ENCODE assay signal across 8 cellular contexts in genomic region chr1:161523817-161524741, GRCh38. TPM values are rescaled to one million over a fixed set of nuclear protein-coding genes. Genes with fewer than 3 reads are reported as not detected.
DNase-seq lines count a peak whose midpoint lies in the region; ATAC-seq and TF ChIP-seq lines count a peak whose summit lies in the region.
"Not testable (repeated sequence)": the region's sequence is repeated elsewhere in the genome, so short reads cannot be mapped to it uniquely, and the experiment has no call there.

Gene HSPA6, plus strand, starts transcription at chr1:161524540. Its CDS starts 119 bp downstream, at chr1:161524659.

- peak; percentile 64 for ATAC-seq in GM21717 (IDR thresholded peaks at IDR 0.05; ENCODE audit: unreplicated experiment)
- peak; percentile 82 for ATAC-seq in mucosa of descending colon

- H4K20me1 ChIP-seq in Karpas-422 (ENCODE audit: insufficient read depth, low read depth, low read length): not testable (repeated sequence)

- H3K4me2 ChIP-seq in Karpas-422 (ENCODE audit: low read depth, low read length, poor library complexity, severe bottlenecking): peak within 1 kb of the TSS; percentile 87

- peak within 1 kb of the TSS; percentile 74 for H3K9ac ChIP-seq in Karpas-422 (ENCODE audit: low read length)

- not testable (repeated sequence) for H3K79me2 ChIP-seq in Karpas-422 (ENCODE audit: low read length)

- intact Hi-C loops in mucosa of descending colon (cut with DNase I, micrococcal nuclease): not testable (repeated sequence)

- H3K27me3 ChIP-seq in Karpas-422 (ENCODE audit: low read length); esophagus (ENCODE audit: control insufficient read depth in 1 of 2, insufficient read depth in 2 of 2, low read length in 2 of 2): not testable (repeated sequence)

- peak within 1 kb of the TSS; percentile 95 for H2AFZ ChIP-seq in Karpas-422 (ENCODE audit: low read length)

- not testable (repeated sequence) for H3K9me3 ChIP-seq in Karpas-422 (ENCODE audit: low read length); esophagus (ENCODE audit: control insufficient read depth in 2 of 2, insufficient read depth in 1 of 2, low read depth in 1 of 2, low read length in 1 of 2); mucosa of descending colon

- H3K4me1 ChIP-seq in Karpas-422 (ENCODE audit: low read length); esophagus (ENCODE audit: control insufficient read depth in 2 of 2, insufficient read depth in 2 of 2, low read length in 1 of 2); mucosa of descending colon (ENCODE audit: low read depth): not testable (repeated sequence)

- TF ChIP-seq CTCF in mucosa of descending colon (IDR thresholded peaks at IDR 0.05): not testable (repeated sequence)

- H3K9me2 ChIP-seq in Karpas-422 (replicated peaks; ENCODE audit: insufficient read depth, low read length): not testable (repeated sequence)

- H3K27ac ChIP-seq in Karpas-422 (ENCODE audit: low read length): not testable (repeated sequence)
- peak within 1 kb of the TSS; percentile 87 to 89 for H3K27ac ChIP-seq in esophagus (ENCODE audit: low read depth in 2 of 2, low read length in 1 of 2)

- H3K4me3 ChIP-seq in Karpas-422 (ENCODE audit: low read length) (peak within 1 kb of the TSS; percentile 75), esophagus (ENCODE audit: low read depth in 1 of 2, low read length in 2 of 2) (peak within 1 kb of the TSS; percentile 59 to 79), mucosa of descending colon (peak within 1 kb of the TSS; percentile 48)

- WGBS in esophagus, 2 donors: 0 to 1% methylated on average over 59 to 63 of the region's 72 CpGs

- DNase-seq in Caki2 (ENCODE audit: low read depth): peak; percentile 75
- DNase-seq in Karpas-422: peak; percentile 97
- peak; percentile 69 for DNase-seq in RPMI7951 (ENCODE audit: low read depth)
- DNase-seq in activated T-helper 1 cell treated with Interleukin-2 at 50 U/mL for 16 hours (ENCODE audit: low read depth): peak; percentile 47
- peak; percentile 67 to 86 (median 68) for DNase-seq in mucosa of descending colon
- peak; percentile 46 to 63 for DNase-seq in stimulated activated CD8-positive, alpha-beta memory T cell treated with anti-CD3 and anti-CD28 coated beads, Interleukin-15, amount 100 ng/mL, for 4 hours (ENCODE audit: low read depth in 2 of 2)

- in situ Hi-C loops in Caki2 (cut with HindIII; ENCODE audit: low pct_unique_long_range_greater_than_20kb, low sequenced_read_pairs): not testable (repeated sequence)

- H3K36me3 ChIP-seq in Karpas-422 (ENCODE audit: insufficient read depth, low read length); esophagus (ENCODE audit: control insufficient read depth in 2 of 2, insufficient read depth in 2 of 2, low read length in 1 of 2); mucosa of descending colon (ENCODE audit: low read depth): not testable (repeated sequence)

RNA-seq across cellular contexts. Expression of gene HSPA6, which starts in this region (rescaled TPM):
- total RNA-seq in Caki2 (2014; rRNA removed; shearing (Covaris generic); ENCODE audit: low replicate concordance): 0.09 and 0.61 TPM in 2 replicates
- total RNA-seq in Karpas-422 (2014; rRNA removed; shearing (Covaris generic); ENCODE audit: low replicate concordance): 14.6 and 31.9 TPM in 2 replicates
- 0.12 TPM in 1 of 2 replicates, not detected in the other for total RNA-seq in RPMI7951 (2014; rRNA removed; shearing (Covaris generic))
- polyA plus RNA-seq in esophagus: 1 to 10 TPM in 1 of 2 donors, under 1 TPM in 1; 0.79 to 1.2 TPM
- total RNA-seq in mucosa of descending colon: 1 to 10 TPM in 2 of 3 donors, under 1 TPM in 1; 0.61 to 2.0 (median 1.8) TPM

Comparison
In these comparisons a context has a peak if more than half of its experiments do, and no peak if none do; other contexts are left out.
1. Peak in DNase-seq in Caki2; RNA of the gene not detected or under 1 TPM.
2. Peak in DNase-seq in RPMI7951; RNA of the gene not detected or under 1 TPM.
3. DNase-seq: peak in every context shown above with its lines; median percentile 97 in Karpas-422; 75 in Caki2; 69 in RPMI7951; 68 in mucosa of descending colon; 54 in stimulated activated CD8-positive, alpha-beta memory T cell treated with anti-CD3 and anti-CD28 coated beads, Interleukin-15, amount 100 ng/mL, for 4 hours; 47 in activated T-helper 1 cell treated with Interleukin-2 at 50 U/mL for 16 hours.